ENCODE assay signal across 9 cellular contexts in the genomic region with DNA sequence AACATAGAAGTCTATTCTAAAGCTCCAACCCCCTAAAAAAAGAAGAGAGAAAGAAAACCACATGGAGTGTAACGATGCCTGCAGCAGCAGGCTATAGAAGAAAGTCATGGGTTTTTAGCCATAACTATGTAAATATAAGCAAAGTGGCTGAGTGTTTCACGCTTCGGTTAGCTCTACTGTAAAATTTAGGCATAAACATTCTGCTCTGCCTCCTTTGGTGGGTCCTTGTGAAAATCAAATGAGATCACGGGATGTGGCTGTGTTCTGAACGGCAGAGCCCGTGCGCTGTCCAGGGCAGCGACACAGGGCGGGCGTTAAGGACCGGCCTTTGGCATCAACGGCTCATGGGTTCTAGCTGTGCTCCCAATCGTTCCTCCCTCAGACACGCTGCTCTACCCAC.
A peak's percentile ranks its signal among the peaks of the same experiment; 100 is the strongest.
DNase-seq lines count a peak whose midpoint lies in the region; ATAC-seq and TF ChIP-seq lines count a peak whose summit lies in the region.
"Had no signal": no experiment of that assay in that cellular context is flagged by ENCODE, and none has a peak within 500 bp of the region (broad histone marks: within the 10 kb centered on the region; RNA-seq: fewer than 3 reads in every experiment).

No MANE protein-coding gene starts in this region.

- TF ChIP-seq POLR2A in heart left ventricle (IDR thresholded peaks at IDR 0.05), result no peak
- TF ChIP-seq POLR2A in Raji (IDR thresholded peaks at IDR 0.05; ENCODE audit: insufficient read depth, low read depth, low read length), result 0 out of 2 replicates have a peak, but pooled peaks have one; percentile 15

- H4K8ac ChIP-seq in neuronal stem cell (ENCODE audit: low read depth, low read length), result no peak overlapping the region

- H3K4ac ChIP-seq in neuronal stem cell (ENCODE audit: low read length), result no peak overlapping the region

- H3K4me3 ChIP-seq in heart left ventricle, result no peak overlapping the region
- H3K4me3 ChIP-seq in neuronal stem cell (ENCODE audit: low read length in 2 of 2), result no peak overlapping the region

- WGBS in heart left ventricle, 4 donors, result 96% methylated on average over 14 of the region's 14 CpGs
- no CpG with 5 or more reads among the region's 14 CpGs for WGBS in neuronal stem cell (ENCODE audit: extremely low coverage in 2 of 2, insufficient read length in 2 of 2, insufficient replicate concordance in 1 of 2), 2 donors

- no peak overlapping the region for H2AFZ ChIP-seq in neuronal stem cell (ENCODE audit: low read length)

- DNase-seq in heart left ventricle (no peak), cardiac septum (ENCODE audit: low spot score) (no peak), substantia nigra (lab: John Stamatoyannopoulos, UW) (no peak), mucosa of gallbladder (ENCODE audit: low spot score) (no peak), LoVo (ENCODE audit: low spot score) (no peak), neuronal stem cell (ENCODE audit: low spot score) (no peak)
- DNase-seq: trophoblast cell had no signal

- H2BK15ac ChIP-seq in neuronal stem cell (ENCODE audit: low read length), result no peak overlapping the region

- TF ChIP-seq CTCF in heart left ventricle (IDR thresholded peaks at IDR 0.05), result no peak

- H3K4me1 ChIP-seq in heart left ventricle (peaks cover 6 to 88% (median 34%) of the 10 kb centered on the region in 12 donors), neuronal stem cell (ENCODE audit: control insufficient read depth in 2 of 2, insufficient read depth in 1 of 2, low read depth in 1 of 2, low read length in 2 of 2) (peaks cover 4 to 8% of the 10 kb centered on the region in 2 donors)

- no peak overlapping the region for H3K23ac ChIP-seq in neuronal stem cell (ENCODE audit: low read depth, low read length, poor library complexity)

- H2BK12ac ChIP-seq in neuronal stem cell (ENCODE audit: low read length), result no peak overlapping the region

- intact Hi-C loops in heart left ventricle (cut with DNase I), result loop anchor here in 1 of 10 donors (5.0 kb wide), 2 partner anchors 49 to 76 kb away; a partner anchor contains a TSS
- intact Hi-C loops in cardiac septum (cut with DNase I), result no loop called here

- no peak overlapping the region for H3K14ac ChIP-seq in neuronal stem cell (ENCODE audit: low read length)

- H3K9ac ChIP-seq in neuronal stem cell (ENCODE audit: low read depth, low read length, poor library complexity), result no peak overlapping the region

- H3K27me3 ChIP-seq in heart left ventricle (no peaks in the 10 kb centered on the region), neuronal stem cell (ENCODE audit: control insufficient read depth in 3 of 3, insufficient read depth in 3 of 3, low read depth in 1 of 3, low read length in 3 of 3) (no peaks in the 10 kb centered on the region)

- ATAC-seq in heart left ventricle (no peak), HG02870 (IDR thresholded peaks at IDR 0.05; ENCODE audit: unreplicated experiment) (peak; percentile 79)

- H2BK120ac ChIP-seq in neuronal stem cell (ENCODE audit: low read depth, low read length), result no peak overlapping the region

- H4K91ac ChIP-seq in neuronal stem cell (ENCODE audit: low read depth, low read length, poor library complexity), result no peak overlapping the region

- H3K79me1 ChIP-seq in neuronal stem cell (ENCODE audit: low read depth, low read length), result no peaks in the 10 kb centered on the region

- H3K18ac ChIP-seq in neuronal stem cell (ENCODE audit: low read length), result no peak overlapping the region

- no peak overlapping the region for H2AK5ac ChIP-seq in neuronal stem cell (ENCODE audit: low read depth, low read length)

- H3K27ac ChIP-seq in heart left ventricle (peak overlapping the region; percentile 27 to 92 (median 70)), substantia nigra (ENCODE audit: low read depth, low read length, poor library complexity, severe bottlenecking) (peak overlapping the region; percentile 3), neuronal stem cell (replicated peaks; ENCODE audit: low read length) (no peak overlapping the region)

- H3K9me3 ChIP-seq in heart left ventricle (no peaks in the 10 kb centered on the region), neuronal stem cell (replicated peaks in 1 of 2; ENCODE audit: control insufficient read depth in 2 of 2, insufficient read depth in 1 of 2, low read depth in 1 of 2, low read length in 2 of 2) (peaks cover 2 to 6% of the 10 kb centered on the region in 2 donors)

- no peak overlapping the region for H3K4me2 ChIP-seq in neuronal stem cell (ENCODE audit: insufficient read depth, low read length, poor library complexity, severe bottlenecking)

- H2BK5ac ChIP-seq in neuronal stem cell (ENCODE audit: low read length), result no peak overlapping the region

- H3K36me3 ChIP-seq in heart left ventricle (peaks cover 0 to 95% (median 84%) of the 10 kb centered on the region in 9 donors), neuronal stem cell (replicated peaks in 1 of 2; ENCODE audit: control insufficient read depth in 2 of 2, insufficient read depth in 2 of 2, low read length in 2 of 2) (peaks cover 2 to 90% of the 10 kb centered on the region in 2 donors)
